13 cellular contexts compared by ENCODE assay signal in genomic region chr18:62368100-62368499, GRCh38.
A peak's percentile ranks its signal among the peaks of the same experiment; 100 is the strongest.
DNase-seq lines count a peak whose midpoint lies in the region; ATAC-seq and FAIRE-seq lines count a peak whose summit lies in the region.
"Had no signal": no experiment of that assay in that cellular context is flagged by ENCODE, and none has a peak within 500 bp of the region (broad histone marks: within the 10 kb centered on the region; RNA-seq: fewer than 3 reads in every experiment).

No MANE protein-coding gene starts in this region.

- no peak overlapping the region for H3K27ac Mint-ChIP-seq in activated naive CD4-positive, alpha-beta T cell treated with anti-CD3 and anti-CD28 coated beads, Interleukin-2, amount 10 ng/mL, durations not matched to agents 7 days and 5 days
- H3K27ac Mint-ChIP-seq: naive thymus-derived CD8-positive, alpha-beta T cell had no signal

- peak; percentile 69 for FAIRE-seq in GM18507 (lab: Jason Lieb, UNC)
- FAIRE-seq: frontal cortex had no signal

- no peak overlapping the region for H3K4me3 Mint-ChIP-seq in activated naive CD4-positive, alpha-beta T cell treated with anti-CD3 and anti-CD28 coated beads, Interleukin-2, amount 10 ng/mL, durations not matched to agents 7 days and 5 days
- H3K4me3 Mint-ChIP-seq: naive thymus-derived CD8-positive, alpha-beta T cell had no signal

- H3K27me3 Mint-ChIP-seq in activated naive CD4-positive, alpha-beta T cell treated with anti-CD3 and anti-CD28 coated beads, Interleukin-2, amount 10 ng/mL, durations not matched to agents 7 days and 5 days, result no peaks in the 10 kb centered on the region
- H3K27me3 Mint-ChIP-seq: naive thymus-derived CD8-positive, alpha-beta T cell had no signal

- H3K9me3 Mint-ChIP-seq in activated naive CD4-positive, alpha-beta T cell treated with anti-CD3 and anti-CD28 coated beads, Interleukin-2, amount 10 ng/mL, durations not matched to agents 7 days and 5 days, result no peaks in the 10 kb centered on the region
- H3K9me3 Mint-ChIP-seq: naive thymus-derived CD8-positive, alpha-beta T cell had no signal

- peak; percentile 52 for ATAC-seq in GM19372 (IDR thresholded peaks at IDR 0.05; ENCODE audit: low read depth, unreplicated experiment)
- ATAC-seq in HG02678 (IDR thresholded peaks at IDR 0.05; ENCODE audit: unreplicated experiment), result peak; percentile 53
- ATAC-seq in HG03442 (IDR thresholded peaks at IDR 0.05; ENCODE audit: unreplicated experiment), result peak; percentile 74
- ATAC-seq: naive thymus-derived CD8-positive, alpha-beta T cell; PC-3 had no signal

- H3K4me1 Mint-ChIP-seq in activated naive CD4-positive, alpha-beta T cell treated with anti-CD3 and anti-CD28 coated beads, Interleukin-2, amount 10 ng/mL, durations not matched to agents 7 days and 5 days, result peaks cover 40% of the 10 kb centered on the region

- CTCF ChIA-PET in activated naive CD4-positive, alpha-beta T cell treated with anti-CD3 and anti-CD28 coated beads, Interleukin-2, amount 10 ng/mL, durations not matched to agents 7 days and 5 days (lab: Charles Lee), result interaction anchor here (1.2 kb wide), 1 partner anchor 9 kb away, joined by 3 read pairs; no protein-coding TSS in a partner anchor

- H3K36me3 Mint-ChIP-seq in activated naive CD4-positive, alpha-beta T cell treated with anti-CD3 and anti-CD28 coated beads, Interleukin-2, amount 10 ng/mL, durations not matched to agents 7 days and 5 days, result peaks cover 34% of the 10 kb centered on the region
- H3K36me3 Mint-ChIP-seq: naive thymus-derived CD8-positive, alpha-beta T cell had no signal

- peak; percentile 29 for DNase-seq in GM18507 (ENCODE audit: extremely low spot score, insufficient read length, low read depth)
- DNase-seq in OCI-M2 (lab: John Stamatoyannopoulos, UW; ENCODE audit: unreplicated experiment), result no peak
- no peak for DNase-seq in germinal center (ENCODE audit: low spot score)
- no peak for DNase-seq in activated naive CD4-positive, alpha-beta T cell treated with anti-CD3 and anti-CD28 coated beads, Interleukin-2, amount 10 ng/mL, durations not matched to agents 7 days and 5 days
- DNase-seq in dedifferentiated amniotic fluid mesenchymal stem cell (ENCODE audit: extremely low spot score), result no peak
- DNase-seq: naive thymus-derived CD8-positive, alpha-beta T cell; NCI-H187 treated with DMSO at 0.1 percent for 48 hours; PC-3; uterus had no signal
